Comparison of ENCODE assay signal across 8 cellular contexts in genomic region chr10:6382081-6382480, GRCh38.
DNase-seq lines count a peak whose midpoint lies in the region; ATAC-seq and TF ChIP-seq lines count a peak whose summit lies in the region.

No MANE protein-coding gene starts in this region.

- H3K27me3 ChIP-seq in upper lobe of right lung, result no peaks in the 10 kb centered on the region

- TF ChIP-seq CTCF in upper lobe of right lung (IDR thresholded peaks at IDR 0.05), result no peak

- no peak for TF ChIP-seq POLR2A in GM18505 (IDR thresholded peaks at IDR 0.05; ENCODE audit: borderline replicate concordance, extremely low read depth, insufficient read depth, insufficient read length)

- peak overlapping the region; percentile 53 for H3K4me3 Mint-ChIP-seq in activated T-cell treated with anti-CD3 and anti-CD28 coated beads, Interleukin-2, amount 50 U/mL, for 4 hours

- H3K36me3 Mint-ChIP-seq in activated T-cell treated with anti-CD3 and anti-CD28 coated beads, Interleukin-2, amount 50 U/mL, for 4 hours (ENCODE audit: insufficient read depth), result peaks cover 8% of the 10 kb centered on the region

- ATAC-seq in GM18505 (IDR thresholded peaks at IDR 0.05; ENCODE audit: unreplicated experiment) (peak; percentile 85), HG03432 (IDR thresholded peaks at IDR 0.05; ENCODE audit: unreplicated experiment) (peak; percentile 65), upper lobe of right lung (peak; percentile 74), HG03521 (IDR thresholded peaks at IDR 0.05; ENCODE audit: unreplicated experiment) (no peak)
- ATAC-seq in activated T-cell treated with anti-CD3 and anti-CD28 coated beads, Interleukin-2, amount 50 U/mL, for 4 hours, result peak; percentile 89 to 90

- DNase-seq in activated T-cell treated with anti-CD3 and anti-CD28 coated beads, Interleukin-2, amount 50 U/mL, for 4 hours, result peak; percentile 32
- peak; percentile 48 for DNase-seq in iris pigment epithelial cell (ENCODE audit: low read depth)
- no peak for DNase-seq in upper lobe of right lung
- DNase-seq in HT-29 (ENCODE audit: low spot score), result no peak
- DNase-seq in OCI-M1 (lab: John Stamatoyannopoulos, UW), result no peak

- H3K9me3 ChIP-seq in upper lobe of right lung, result no peaks in the 10 kb centered on the region

- H3K9me3 Mint-ChIP-seq in activated T-cell treated with anti-CD3 and anti-CD28 coated beads, Interleukin-2, amount 50 U/mL, for 4 hours, result peaks cover 23% of the 10 kb centered on the region

- intact Hi-C loops in upper lobe of right lung (cut with DNase I), result no loop called here

- peaks cover 24% of the 10 kb centered on the region for H3K4me1 ChIP-seq in upper lobe of right lung

- no peaks in the 10 kb centered on the region for H3K27me3 Mint-ChIP-seq in activated T-cell treated with anti-CD3 and anti-CD28 coated beads, Interleukin-2, amount 50 U/mL, for 4 hours (ENCODE audit: low read depth)

- H3K4me1 Mint-ChIP-seq in activated T-cell treated with anti-CD3 and anti-CD28 coated beads, Interleukin-2, amount 50 U/mL, for 4 hours (ENCODE audit: low read depth), result peaks cover 18% of the 10 kb centered on the region

- H3K27ac ChIP-seq in upper lobe of right lung, result peak overlapping the region; percentile 66

- peak overlapping the region; percentile 4 for H3K4me3 ChIP-seq in upper lobe of right lung

- no peaks in the 10 kb centered on the region for H3K36me3 ChIP-seq in upper lobe of right lung

Comparison
In these comparisons a context has a peak if more than half of its experiments do, and no peak if none do; other contexts are left out.
1. DNase-seq: peak in activated T-cell treated with anti-CD3 and anti-CD28 coated beads, Interleukin-2, amount 50 U/mL, for 4 hours (single experiment) and iris pigment epithelial cell (single experiment); none in upper lobe of right lung (single experiment), HT-29 (single experiment) and OCI-M1 (single experiment).